9 cellular contexts compared by ENCODE assay signal in genomic region chr6:167288712-167289225, GRCh38. TPM values are rescaled to one million over a fixed set of nuclear protein-coding genes. Genes with fewer than 3 reads are reported as not detected.
DNase-seq lines count a peak whose midpoint lies in the region; ATAC-seq and TF ChIP-seq lines count a peak whose summit lies in the region.
"Not testable (repeated sequence)": the region's sequence is repeated elsewhere in the genome, so short reads cannot be mapped to it uniquely, and the experiment has no call there.
"Had no signal": no experiment of that assay in that cellular context is flagged by ENCODE, and none has a peak within 500 bp of the region (broad histone marks: within the 10 kb centered on the region; RNA-seq: fewer than 3 reads in every experiment).

No MANE protein-coding gene starts in this region.

- DNase-seq in AG09309 (ENCODE audit: low read depth), result not testable (repeated sequence)
- DNase-seq in NCI-H1417 (lab: John Stamatoyannopoulos, UW) (peak; percentile 29 to 74 (median 53)), T-cell (peak in 20 of 34 experiments; percentile 7 to 30 (median 16)), brain microvascular endothelial cell (peak; percentile 13), inferior parietal cortex (ENCODE audit: extremely low spot score) (peak; percentile 38), renal cortical epithelial cell (ENCODE audit: low read depth) (peak; percentile 14)

- not testable (repeated sequence) for H3K4me3 Mint-ChIP-seq in T-cell

- not testable (repeated sequence) for H3K27me3 Mint-ChIP-seq in T-cell

- not testable (repeated sequence) for H3K4me3 ChIP-seq in AG09309 (ENCODE audit: control insufficient read depth, low read depth, low read length); brain microvascular endothelial cell (ENCODE audit: low read depth, low read length)

- not testable (repeated sequence) for H3K36me3 Mint-ChIP-seq in T-cell

- not testable (repeated sequence) for H3K4me1 Mint-ChIP-seq in T-cell

- H3K27ac ChIP-seq in brain microvascular endothelial cell, result not testable (repeated sequence)

- not testable (repeated sequence) for H3K27ac Mint-ChIP-seq in T-cell

- POLR2A ChIA-PET in T-cell (lab: Charles Lee), result not testable (repeated sequence)

- CTCF ChIA-PET in T-cell (lab: Charles Lee), result not testable (repeated sequence)

- ATAC-seq in GM18868 (IDR thresholded peaks at IDR 0.05; ENCODE audit: unreplicated experiment) (peak; percentile 91), HG02973 (IDR thresholded peaks at IDR 0.05; ENCODE audit: unreplicated experiment) (peak; percentile 61), T-cell (replicated peaks in 1 of 4) (peak; percentile 72 to 86 (median 78))

- not testable (repeated sequence) for H3K27me3 ChIP-seq in brain microvascular endothelial cell (replicated peaks)

- in situ Hi-C loops in brain microvascular endothelial cell (cut with HindIII; ENCODE audit: low pct_ligation_motif_present, low sequenced_read_pairs), result not testable (repeated sequence)

- not testable (repeated sequence) for H3K36me3 ChIP-seq in brain microvascular endothelial cell (replicated peaks)

- TF ChIP-seq CTCF in AG09309 (IDR thresholded peaks at IDR 0.05; ENCODE audit: control insufficient read depth, insufficient read depth, low read depth, low read length, missing control alignments), result peak; percentile 19
- peak; percentile 56 for TF ChIP-seq CTCF in brain microvascular endothelial cell (IDR thresholded peaks at IDR 0.05; ENCODE audit: low read depth, low read length, missing control alignments)

- not testable (repeated sequence) for H3K9me3 Mint-ChIP-seq in T-cell

RNA-seq across cellular contexts. Expression of gene UNC93A, which starts 2.3 kb away (rescaled TPM):
- not detected for total RNA-seq in T-cell
- not detected in 2 replicates for total RNA-seq in renal cortical epithelial cell

RNA-seq across cellular contexts. Expression of gene TTLL2, which starts 36.1 kb away (rescaled TPM):
- not detected for total RNA-seq in T-cell
- not detected in 2 replicates for total RNA-seq in renal cortical epithelial cell
- total RNA-seq: mucosa of gallbladder had no signal
